Comparison of ENCODE assay signal across 11 cellular contexts in genomic region chr3:194986208-194987043, GRCh38.
DNase-seq lines count a peak whose midpoint lies in the region; ATAC-seq, FAIRE-seq and TF ChIP-seq lines count a peak whose summit lies in the region.
"Had no signal": no experiment of that assay in that cellular context is flagged by ENCODE, and none has a peak within 500 bp of the region (broad histone marks: within the 10 kb centered on the region; RNA-seq: fewer than 3 reads in every experiment).

No MANE protein-coding gene starts in this region.

- H3K79me2 ChIP-seq in HepG2 (ENCODE audit: insufficient read depth, low read length) (no peaks in the 10 kb centered on the region), SK-N-SH (ENCODE audit: insufficient read depth) (no peaks in the 10 kb centered on the region)

- CTCF ChIA-PET in HepG2 (lab: Yijun Ruan, JAX; ENCODE audit: low intra/inter-chr PET ratio, low total read pairs) (no interaction called here), SK-N-SH (lab: Yijun Ruan, JAX) (interaction anchor here (1.1 to 2.3 kb wide), 3 partner anchors 15 to 304 kb away, joined by 3 to 5 read pairs (median 3); no protein-coding TSS in a partner anchor)

- H3K27me3 ChIP-seq in HepG2 (ENCODE audit: control insufficient read depth in 1 of 2, insufficient read depth in 2 of 2, low read length in 2 of 2) (peaks cover 5 to 17% of the 10 kb centered on the region in 2 experiments; a peak in 4 of 5 replicates), right lobe of liver (no peaks in the 10 kb centered on the region), SK-N-SH (ENCODE audit: insufficient read depth) (no peaks in the 10 kb centered on the region)
- H3K27me3 ChIP-seq: sigmoid colon, upper lobe of left lung had no signal

- intact Hi-C loops in HepG2 (cut with micrococcal nuclease; ENCODE audit: unreplicated experiment), result no loop called here
- intact Hi-C loops in right lobe of liver (cut with DNase I), result no loop called here

- H3K9ac ChIP-seq in HepG2 (ENCODE audit: insufficient read depth, low read depth, low read length) (no peak overlapping the region), SK-N-SH (no peak overlapping the region)

- H2AFZ ChIP-seq in HepG2 (ENCODE audit: low read length), result no peak overlapping the region
- H2AFZ ChIP-seq in SK-N-SH (ENCODE audit: low read depth), result no peak overlapping the region

- H4K20me1 ChIP-seq in HepG2 (ENCODE audit: insufficient read depth, low read length) (no peaks in the 10 kb centered on the region), SK-N-SH (ENCODE audit: insufficient read depth) (no peaks in the 10 kb centered on the region)

- DNase-seq in HepG2 (ENCODE audit: low spot score) (peak; percentile 25), right lobe of liver (no peak), kidney glomerular epithelial cell (lab: John Stamatoyannopoulos, UW) (peak; percentile 40), AG20443 (ENCODE audit: low spot score) (no peak), GM13977 (ENCODE audit: low spot score) (no peak), SK-N-SH (no peak)
- DNase-seq: activated T-cell treated with anti-CD3 and anti-CD28 coated beads, Interleukin-2, amount 50 U/mL, for 72 hours; sigmoid colon had no signal

- H3K27ac ChIP-seq in HepG2 (ENCODE audit: extremely low read length, insufficient read depth, low read length) (no peak overlapping the region), right lobe of liver (no peak overlapping the region), VCaP (peak overlapping the region; percentile 92), SK-N-SH (ENCODE audit: low read depth in 2 of 2, low read length in 1 of 2) (no peak overlapping the region)
- H3K27ac ChIP-seq: sigmoid colon, upper lobe of left lung had no signal

- H3K4me1 ChIP-seq in HepG2 (ENCODE audit: insufficient read depth, low read length), result peaks cover 22% of the 10 kb centered on the region
- H3K4me1 ChIP-seq in right lobe of liver, result peaks cover 0 to 9% (median 0%) of the 10 kb centered on the region in 4 donors
- H3K4me1 ChIP-seq in SK-N-SH (ENCODE audit: control insufficient read depth in 1 of 2, insufficient read depth in 2 of 2, low read depth in 1 of 2, low read length in 1 of 2), result peaks cover 0 to 13% of the 10 kb centered on the region in 2 experiments; a peak in 1 of 4 replicates

- BruUV-seq in HepG2 (replicated peaks; lab: Mats Ljungman, UMichigan), result no TSS peak

- H3K4me2 ChIP-seq in HepG2 (ENCODE audit: low read depth, low read length), result peak overlapping the region; percentile 11; the same call in 1 of the 2 replicates
- H3K4me2 ChIP-seq in SK-N-SH, result no peak overlapping the region

- in situ Hi-C loops in HepG2 (cut with HindIII; ENCODE audit: extremely low pct_ligation_motif_present, low pct_unique_long_range_greater_than_20kb) (no loop called here), GM13977 (cut with MboI; ENCODE audit: low pct_unique_long_range_greater_than_20kb, low sequenced_read_pairs, unreplicated experiment) (no loop called here)

- no peak for FAIRE-seq in HepG2 (lab: Jason Lieb, UNC)

- ATAC-seq in HepG2 (no peak), right lobe of liver (no peak), GM18868 (IDR thresholded peaks at IDR 0.05; ENCODE audit: unreplicated experiment) (no peak)

- H3F3A ChIP-seq in SK-N-SH (replicated peaks; ENCODE audit: insufficient read depth), result no peaks in the 10 kb centered on the region

- TF ChIP-seq EP300 in HepG2 (IDR thresholded peaks at IDR 0.05; ENCODE audit: low read depth in 2 of 2, low read length in 2 of 2) (no peak), HepG2 (CRISPR knock-in tag; IDR thresholded peaks at IDR 0.05; ENCODE audit: borderline replicate concordance) (no peak), SK-N-SH (IDR thresholded peaks at IDR 0.05; ENCODE audit: borderline replicate concordance in 1 of 2, low read depth in 1 of 2, low read length in 1 of 2) (no peak)

- TF ChIP-seq RAD21 in HepG2 (CRISPR knock-in tag; IDR thresholded peaks at IDR 0.05) (no peak), SK-N-SH (IDR thresholded peaks at IDR 0.05; ENCODE audit: low read length) (no peak)

- TF ChIP-seq POLR2A in HepG2 (IDR thresholded peaks at IDR 0.05; ENCODE audit: insufficient read depth in 1 of 2, low read depth in 2 of 2, low read length in 2 of 2), result no peak
- TF ChIP-seq POLR2A in right lobe of liver (IDR thresholded peaks at IDR 0.05), result no peak

- H3K9me3 ChIP-seq in HepG2 (ENCODE audit: low read length) (no peaks in the 10 kb centered on the region), right lobe of liver (no peaks in the 10 kb centered on the region), SK-N-SH (no peaks in the 10 kb centered on the region)
- H3K9me3 ChIP-seq: sigmoid colon, upper lobe of left lung had no signal

- TF ChIP-seq CTCF in HepG2 (CRISPR knock-in tag; IDR thresholded peaks at IDR 0.05), result no peak
- TF ChIP-seq CTCF in right lobe of liver (IDR thresholded peaks at IDR 0.05), result no peak
- TF ChIP-seq CTCF in VCaP (conservative IDR thresholded peaks at IDR 0.05), result no peak
- no peak for TF ChIP-seq CTCF in GM13977 (IDR thresholded peaks at IDR 0.05; ENCODE audit: extremely low read depth, insufficient read depth, missing control alignments)
- no peak for TF ChIP-seq CTCF in SK-N-SH (IDR thresholded peaks at IDR 0.05)

- H3K36me3 ChIP-seq in HepG2 (replicated peaks in 1 of 2; ENCODE audit: control insufficient read depth in 1 of 2, insufficient read depth in 2 of 2, low read length in 2 of 2), result no peaks in the 10 kb centered on the region
- H3K36me3 ChIP-seq in right lobe of liver, result no peaks in the 10 kb centered on the region
- H3K36me3 ChIP-seq in SK-N-SH (replicated peaks in 1 of 2; ENCODE audit: control insufficient read depth in 1 of 2, insufficient read depth in 2 of 2, low read length in 1 of 2), result no peaks in the 10 kb centered on the region
- H3K36me3 ChIP-seq: sigmoid colon, upper lobe of left lung had no signal

- no peaks in the 10 kb centered on the region for H3K9me2 ChIP-seq in SK-N-SH

- H3K4me3 ChIP-seq in HepG2 (replicated peaks in 1 of 3; ENCODE audit: insufficient read depth in 1 of 3, low read depth in 2 of 3, low read length in 3 of 3), result no peak overlapping the region
- no peak overlapping the region for H3K4me3 ChIP-seq in right lobe of liver
- no peak overlapping the region for H3K4me3 ChIP-seq in SK-N-SH (ENCODE audit: low read depth in 2 of 2, low read length in 1 of 2)
- H3K4me3 ChIP-seq: sigmoid colon, upper lobe of left lung had no signal

- POLR2A ChIA-PET in HepG2 (lab: Yijun Ruan, JAX), result no interaction called here
- POLR2A ChIA-PET in SK-N-SH (lab: Yijun Ruan, JAX), result no interaction called here

- WGBS in HepG2 (ENCODE audit: low lambda C conversion rate), result 33% methylated on average over 17 of the region's 17 CpGs
- WGBS in right lobe of liver (ENCODE audit: insufficient coverage, low coverage, low lambda C conversion rate, missing lambda C conversion rate), result 79% methylated on average over 12 of the region's 17 CpGs
- 65% methylated on average over 14 of the region's 17 CpGs for WGBS in SK-N-SH (ENCODE audit: low lambda C conversion rate)

TF ChIP-seq in HepG2, 621 proteins besides CTCF, POLR2A, EP300 and RAD21 (continues in another document):
- TF ChIP-seq CBX5 (CRISPR knock-in tag; IDR thresholded peaks at IDR 0.05; ENCODE audit: borderline replicate concordance) (no peak), GABPB1 (CRISPR knock-in tag; IDR thresholded peaks at IDR 0.05) (no peak), HHEX (CRISPR knock-in tag; IDR thresholded peaks at IDR 0.05) (no peak), FOXP4 (CRISPR knock-in tag; IDR thresholded peaks at IDR 0.05) (no peak), ZMAT3 (CRISPR knock-in tag; conservative IDR thresholded peaks at IDR 0.05) (no peak), ZNF576 (CRISPR knock-in tag; IDR thresholded peaks at IDR 0.05) (no peak)

TF ChIP-seq in SK-N-SH, 30 proteins besides CTCF, POLR2A, EP300 and RAD21:
- TF ChIP-seq GABPA (IDR thresholded peaks at IDR 0.05; ENCODE audit: low read depth) (no peak), EZH2phosphoT487 (IDR thresholded peaks at IDR 0.05; ENCODE audit: borderline replicate concordance, low read depth) (no peak), USF1 (IDR thresholded peaks at IDR 0.05; ENCODE audit: borderline replicate concordance, low read depth) (no peak), GATA2 (CRISPR knock-in tag; IDR thresholded peaks at IDR 0.05) (no peak), FOXJ3 (CRISPR knock-in tag; IDR thresholded peaks at IDR 0.05) (no peak)

Comparison
In these comparisons a context has a peak if more than half of its experiments do, and no peak if none do; other contexts are left out.
1. DNase-seq: peak in HepG2 (single experiment) and kidney glomerular epithelial cell (single experiment); none in right lobe of liver (0 of 3), AG20443 (single experiment), GM13977 (single experiment) and SK-N-SH (single experiment).